ENCODE assay signal across 10 cellular contexts in the genomic region with DNA sequence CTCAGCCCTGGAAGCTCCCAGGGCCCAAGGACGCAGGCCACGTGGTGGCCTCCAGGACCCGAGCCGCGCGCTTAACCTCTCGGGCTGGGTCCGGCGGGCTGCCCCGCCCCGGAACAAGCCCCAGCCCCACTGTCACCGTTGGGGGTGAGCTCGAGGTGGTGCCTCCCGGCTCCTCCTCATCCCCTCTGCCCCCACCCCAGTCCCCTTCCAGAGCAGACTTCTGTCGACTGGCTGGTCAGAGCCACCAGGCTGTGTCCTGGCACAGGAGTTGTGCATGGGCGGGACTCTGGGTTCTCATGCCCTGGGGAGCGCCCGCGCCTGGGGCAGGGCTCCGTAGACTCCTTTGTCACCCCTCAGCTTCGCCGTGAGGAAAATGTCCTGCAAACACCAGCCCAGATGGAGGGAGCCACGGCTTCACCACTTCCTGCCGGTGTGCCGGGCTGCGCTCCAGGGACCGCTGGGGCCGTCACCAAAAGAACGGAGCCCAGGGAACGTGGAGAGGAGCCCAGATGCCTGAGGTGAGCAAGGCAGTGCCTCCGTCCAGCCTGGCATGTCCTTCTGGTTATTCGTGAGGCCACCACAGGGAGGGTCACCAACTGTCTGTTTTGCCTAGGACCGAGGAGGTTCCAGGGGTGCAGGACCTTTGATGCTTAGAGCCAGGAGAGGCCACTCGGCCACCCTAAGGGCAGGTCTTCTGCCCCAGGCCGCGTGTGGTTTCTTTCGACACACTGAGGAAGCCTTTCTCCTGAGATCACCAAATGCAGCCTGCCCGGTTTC. TPM values are rescaled to one million over a fixed set of nuclear protein-coding genes. Genes with fewer than 3 reads are reported as not detected.
A peak's percentile ranks its signal among the peaks of the same experiment; 100 is the strongest.
DNase-seq lines count a peak whose midpoint lies in the region; ATAC-seq and TF ChIP-seq lines count a peak whose summit lies in the region.
"Had no signal": no experiment of that assay in that cellular context is flagged by ENCODE, and none has a peak within 500 bp of the region (broad histone marks: within the 10 kb centered on the region; RNA-seq: fewer than 3 reads in every experiment).

No MANE protein-coding gene starts in this region.

- peaks cover 14 to 23% (median 18%) of the 10 kb centered on the region in 5 experiments for H3K9me3 Mint-ChIP-seq in brain
- peaks cover 4 to 11% of the 10 kb centered on the region in 2 donors for H3K9me3 Mint-ChIP-seq in stimulated activated naive B cell treated with anti-CD40 and anti-IgM and Interleukin-4, amounts not matched to agents 10 μg/mL and 1 μg/mL and 100 μg/mL, for 72 hours
- peaks cover 4% of the 10 kb centered on the region for H3K9me3 Mint-ChIP-seq in activated T-cell treated with anti-CD3 and anti-CD28 coated beads, Interleukin-2, amount 50 U/mL, for 24 hours

- H3K4me1 Mint-ChIP-seq in brain: peaks cover 34% of the 10 kb centered on the region
- peaks cover 11 to 16% of the 10 kb centered on the region in 2 donors for H3K4me1 Mint-ChIP-seq in stimulated activated naive B cell treated with anti-CD40 and anti-IgM and Interleukin-4, amounts not matched to agents 10 μg/mL and 1 μg/mL and 100 μg/mL, for 72 hours
- H3K4me1 Mint-ChIP-seq in activated T-cell treated with anti-CD3 and anti-CD28 coated beads, Interleukin-2, amount 50 U/mL, for 24 hours (ENCODE audit: low read depth): peaks cover 3% of the 10 kb centered on the region

- peaks cover 16% of the 10 kb centered on the region for H3K36me3 Mint-ChIP-seq in brain
- H3K36me3 Mint-ChIP-seq in stimulated activated naive B cell treated with anti-CD40 and anti-IgM and Interleukin-4, amounts not matched to agents 10 μg/mL and 1 μg/mL and 100 μg/mL, for 72 hours: peaks cover 4 to 17% of the 10 kb centered on the region in 2 donors
- no peaks in the 10 kb centered on the region for H3K36me3 Mint-ChIP-seq in activated T-cell treated with anti-CD3 and anti-CD28 coated beads, Interleukin-2, amount 50 U/mL, for 24 hours (ENCODE audit: low read depth)
- H3K36me3 Mint-ChIP-seq: T-cell had no signal

- no peak for TF ChIP-seq CTCF in brain (conservative IDR thresholded peaks at IDR 0.05)

- H3K27ac Mint-ChIP-seq in brain: peak overlapping the region in 3 of 5 experiments; percentile 49 to 74 (median 72)
- peak overlapping the region; percentile 80 for H3K27ac Mint-ChIP-seq in stimulated activated naive B cell treated with anti-CD40 and anti-IgM and Interleukin-4, amounts not matched to agents 10 μg/mL and 1 μg/mL and 100 μg/mL, for 72 hours
- H3K27ac Mint-ChIP-seq in activated T-cell treated with anti-CD3 and anti-CD28 coated beads, Interleukin-2, amount 50 U/mL, for 24 hours: no peak overlapping the region
- H3K27ac Mint-ChIP-seq: T-cell had no signal

- DNase-seq in AG08396 (ENCODE audit: low spot score) (peak; percentile 56), germinal center (ENCODE audit: low spot score) (no peak), NCI-H2171 (lab: John Stamatoyannopoulos, UW) (no peak)
- no peak for DNase-seq in stimulated activated naive B cell treated with anti-CD40 and anti-IgM and Interleukin-4, amounts not matched to agents 10 μg/mL and 1 μg/mL and 100 μg/mL, for 72 hours
- no peak for DNase-seq in activated T-cell treated with anti-CD3 and anti-CD28 coated beads, Interleukin-2, amount 50 U/mL, for 24 hours

- peak overlapping the region in 1 of 5 experiments; percentile 56 for H3K4me3 Mint-ChIP-seq in brain
- peak overlapping the region; percentile 43 to 75 for H3K4me3 Mint-ChIP-seq in stimulated activated naive B cell treated with anti-CD40 and anti-IgM and Interleukin-4, amounts not matched to agents 10 μg/mL and 1 μg/mL and 100 μg/mL, for 72 hours
- no peak overlapping the region for H3K4me3 Mint-ChIP-seq in activated T-cell treated with anti-CD3 and anti-CD28 coated beads, Interleukin-2, amount 50 U/mL, for 24 hours
- H3K4me3 Mint-ChIP-seq: T-cell had no signal

- ATAC-seq in GM19351 (IDR thresholded peaks at IDR 0.05; ENCODE audit: unreplicated experiment) (peak; percentile 94), HG03378 (IDR thresholded peaks at IDR 0.05; ENCODE audit: unreplicated experiment) (peak; percentile 83)
- peak; percentile 56 to 98 for ATAC-seq in stimulated activated naive B cell treated with anti-CD40 and anti-IgM and Interleukin-4, amounts not matched to agents 10 μg/mL and 1 μg/mL and 100 μg/mL, for 72 hours (replicated peaks)
- ATAC-seq: heart left ventricle had no signal

- no peaks in the 10 kb centered on the region for H3K27me3 Mint-ChIP-seq in brain
- peaks cover 24 to 29% of the 10 kb centered on the region in 2 donors for H3K27me3 Mint-ChIP-seq in stimulated activated naive B cell treated with anti-CD40 and anti-IgM and Interleukin-4, amounts not matched to agents 10 μg/mL and 1 μg/mL and 100 μg/mL, for 72 hours
- peaks cover 20% of the 10 kb centered on the region for H3K27me3 Mint-ChIP-seq in activated T-cell treated with anti-CD3 and anti-CD28 coated beads, Interleukin-2, amount 50 U/mL, for 24 hours

RNA-seq across cellular contexts. Expression of gene RGS12, which starts 7.1 kb away (rescaled TPM):
- 59.4 TPM for polyA plus RNA-seq in brain (ENCODE audit: insufficient read depth, low read depth, low replicate concordance)

RNA-seq across cellular contexts. Expression of gene MSANTD1, which starts 36.8 kb away (rescaled TPM):
- polyA plus RNA-seq in brain (ENCODE audit: insufficient read depth, low read depth, low replicate concordance): 0.51 TPM
